In genomic region chr11:29279716-29280115, GRCh38 we compare ENCODE assay signal across 20 cellular contexts.
"Had no signal": no experiment of that assay in that cellular context is flagged by ENCODE, and none has a peak within 500 bp of the region (broad histone marks: within the 10 kb centered on the region; RNA-seq: fewer than 3 reads in every experiment).

No MANE protein-coding gene starts in this region.

- H3K4me1 ChIP-seq: psoas muscle, testis, tibial nerve, upper lobe of right lung, vagina had no signal

- H3K9me3 ChIP-seq: mucosa of descending colon, neutrophil, psoas muscle, right lobe of liver, testis, tibial nerve, upper lobe of right lung, vagina had no signal

- H3K36me3 ChIP-seq: neutrophil, right lobe of liver, tibial nerve, upper lobe of right lung, vagina had no signal

- ATAC-seq: left lobe of liver; mucosa of descending colon; naive thymus-derived CD8-positive, alpha-beta T cell; psoas muscle; right lobe of liver; stimulated activated naive B cell treated with anti-CD40 and anti-IgM and Interleukin-4, amounts not matched to agents 10 μg/mL and 1 μg/mL and 100 μg/mL, for 72 hours; stimulated activated naive CD8-positive, alpha-beta T cell treated with anti-CD3 and anti-CD28 coated beads, Interleukin-15, amount 100 ng/mL, for 72 hours; upper lobe of right lung had no signal

- H3K4me3 ChIP-seq: hepatocyte, mucosa of descending colon, psoas muscle, right lobe of liver, testis, tibial nerve, upper lobe of right lung, vagina had no signal

- H3K27ac ChIP-seq: hepatocyte, neutrophil, psoas muscle, right lobe of liver, testis, tibial nerve, upper lobe of right lung, vagina had no signal

- H3K4me2 ChIP-seq: hepatocyte had no signal

- H3K79me2 ChIP-seq: hepatocyte had no signal

- DNase-seq: effector CD4-positive, alpha-beta T cell; endodermal cell; erythroblast; head of caudate nucleus; mucosa of descending colon; naive thymus-derived CD8-positive, alpha-beta T cell; psoas muscle; right lobe of liver; stimulated activated CD4-positive, alpha-beta T cell treated with anti-CD3 and anti-CD28 coated beads, Interleukin-2, amount 100 ng/mL, for 24 hours; stimulated activated CD4-positive, alpha-beta T cell treated with anti-CD3 and anti-CD28 coated beads, Interleukin-4, amount 100 ng/mL, for 4 hours; stimulated activated naive B cell treated with anti-CD40 and anti-IgM and Interleukin-4, amounts not matched to agents 10 μg/mL and 1 μg/mL and 100 μg/mL, for 72 hours; stimulated activated naive CD8-positive, alpha-beta T cell treated with anti-CD3 and anti-CD28 coated beads, Interleukin-15, amount 100 ng/mL, for 72 hours; testis; upper lobe of right lung had no signal

- H3K27me3 ChIP-seq: foreskin keratinocyte, hepatocyte, neutrophil, right lobe of liver, testis, tibial nerve, upper lobe of right lung, vagina had no signal

- H2AFZ ChIP-seq: hepatocyte had no signal
